In the genomic region with DNA sequence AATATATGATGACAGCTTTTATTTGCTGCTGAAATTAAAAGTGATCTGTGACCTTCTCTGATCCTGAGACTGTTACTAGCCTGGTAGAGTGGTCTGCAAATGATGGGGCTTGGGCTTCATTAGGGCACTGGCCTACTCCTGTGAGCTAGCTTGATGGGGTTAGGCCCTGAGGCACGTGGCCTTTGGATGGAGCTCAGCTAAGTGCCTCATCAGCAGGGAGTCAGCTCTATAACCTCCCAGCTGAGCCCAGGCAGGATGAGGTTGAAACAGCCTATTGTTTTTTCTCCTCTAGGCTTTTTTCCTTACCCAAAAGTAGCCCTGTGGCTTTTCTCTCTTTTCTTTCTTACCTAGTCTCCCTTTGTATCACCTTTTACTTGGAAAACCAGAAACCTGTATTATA, we compare ENCODE assay signal across 1 cellular context.
TF ChIP-seq lines count a peak whose summit lies in the region.

No MANE protein-coding gene starts in this region.

TF ChIP-seq in WTC11, 78 proteins besides CTCF, POLR2A, EP300 and RAD21 (continued from another document):
- TF ChIP-seq, protein P1, sequence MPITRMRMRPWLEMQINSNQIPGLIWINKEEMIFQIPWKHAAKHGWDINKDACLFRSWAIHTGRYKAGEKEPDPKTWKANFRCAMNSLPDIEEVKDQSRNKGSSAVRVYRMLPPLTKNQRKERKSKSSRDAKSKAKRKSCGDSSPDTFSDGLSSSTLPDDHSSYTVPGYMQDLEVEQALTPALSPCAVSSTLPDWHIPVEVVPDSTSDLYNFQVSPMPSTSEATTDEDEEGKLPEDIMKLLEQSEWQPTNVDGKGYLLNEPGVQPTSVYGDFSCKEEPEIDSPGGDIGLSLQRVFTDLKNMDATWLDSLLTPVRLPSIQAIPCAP (CRISPR knock-in tag; IDR thresholded peaks at IDR 0.05) = no peak
- no peak for TF ChIP-seq TEAD1 (CRISPR knock-in tag; IDR thresholded peaks at IDR 0.05)
- TF ChIP-seq KAT7 (CRISPR knock-in tag; IDR thresholded peaks at IDR 0.05; ENCODE audit: borderline replicate concordance) = no peak
- no peak for TF ChIP-seq GRHL2 (CRISPR knock-in tag; IDR thresholded peaks at IDR 0.05; ENCODE audit: insufficient replicate concordance, severe bottlenecking)
- no peak for TF ChIP-seq E2F4 (CRISPR knock-in tag; IDR thresholded peaks at IDR 0.05; ENCODE audit: borderline replicate concordance, low read depth)
- no peak for TF ChIP-seq GABPB1 (CRISPR knock-in tag; IDR thresholded peaks at IDR 0.05)
